ENCODE assay signal across 19 cellular contexts in genomic region chr1:22350171-22350961, GRCh38.
A peak's percentile ranks its signal among the peaks of the same experiment; 100 is the strongest.
DNase-seq lines count a peak whose midpoint lies in the region; ATAC-seq and TF ChIP-seq lines count a peak whose summit lies in the region.
"Had no signal": no experiment of that assay in that cellular context is flagged by ENCODE, and none has a peak within 500 bp of the region (broad histone marks: within the 10 kb centered on the region; RNA-seq: fewer than 3 reads in every experiment).

No MANE protein-coding gene starts in this region.

- H3K9me3 ChIP-seq in iPS-15b (ENCODE audit: control insufficient read depth, insufficient read depth, low read length), result no peaks in the 10 kb centered on the region
- H3K9me3 ChIP-seq: pancreas had no signal

- H3K36me3 ChIP-seq in iPS-15b (ENCODE audit: control insufficient read depth, insufficient read depth, low read length), result no peaks in the 10 kb centered on the region
- H3K36me3 ChIP-seq: pancreas had no signal

- H3K9me3 Mint-ChIP-seq in endothelial cell (ENCODE audit: unreplicated experiment), result no peaks in the 10 kb centered on the region
- H3K9me3 Mint-ChIP-seq: effector memory CD8-positive, alpha-beta T cell had no signal

- H3K36me3 Mint-ChIP-seq in endothelial cell (ENCODE audit: low read depth, unreplicated experiment), result no peaks in the 10 kb centered on the region

- DNase-seq in NCI-H1092 treated with DMSO at 0.1 percent for 48 hours (lab: John Stamatoyannopoulos, UW) (peak; percentile 19), NCI-H1092 (lab: John Stamatoyannopoulos, UW) (no peak), NCI-H2227 treated with DMSO at 0.1 percent for 48 hours (lab: John Stamatoyannopoulos, UW) (peak; percentile 89), putamen (ENCODE audit: low spot score) (peak; percentile 22), GM10248 (ENCODE audit: extremely low spot score) (no peak), endothelial cell (ENCODE audit: low spot score) (no peak)
- DNase-seq: activated CD4-positive, alpha-beta T cell treated with anti-CD3 and anti-CD28 coated beads for 4 hours; activated naive CD4-positive, alpha-beta T cell treated with Interleukin-2 at 50 U/mL for 16 hours; anterior cingulate cortex; effector memory CD8-positive, alpha-beta T cell; left colon; NCI-H146; NCI-H446; SIG-M5; stimulated activated CD4-positive, alpha-beta T cell treated with anti-CD3 and anti-CD28 coated beads, Interleukin-4, amount 100 ng/mL, for 4 hours had no signal

- POLR2A ChIA-PET in GM10248 (lab: Yijun Ruan, JAX), result no interaction called here

- H3K4me1 ChIP-seq in iPS-15b (ENCODE audit: control insufficient read depth, insufficient read depth, low read length), result peaks cover 14% of the 10 kb centered on the region

- no peak overlapping the region for H3K27ac Mint-ChIP-seq in endothelial cell (ENCODE audit: unreplicated experiment)
- H3K27ac Mint-ChIP-seq: effector memory CD8-positive, alpha-beta T cell had no signal

- H3K4me3 Mint-ChIP-seq in endothelial cell (ENCODE audit: unreplicated experiment), result no peak overlapping the region
- H3K4me3 Mint-ChIP-seq: effector memory CD8-positive, alpha-beta T cell had no signal

- H3K9ac ChIP-seq in iPS-15b (ENCODE audit: low read depth, low read length), result no peak overlapping the region

- ATAC-seq in HG03108 (IDR thresholded peaks at IDR 0.05; ENCODE audit: unreplicated experiment), result no peak
- ATAC-seq: effector memory CD8-positive, alpha-beta T cell; left colon had no signal

- H3K27me3 ChIP-seq in iPS-15b (ENCODE audit: control insufficient read depth, insufficient read depth, low read length), result peaks cover 4% of the 10 kb centered on the region
- H3K27me3 ChIP-seq: pancreas had no signal

- peak overlapping the region; percentile 37 for H3K4me3 ChIP-seq in iPS-15b (ENCODE audit: low read depth, low read length)
- H3K4me3 ChIP-seq: pancreas, skin epidermis had no signal

- peaks cover 11% of the 10 kb centered on the region for H3K27me3 Mint-ChIP-seq in endothelial cell (ENCODE audit: unreplicated experiment)

- H3K4me1 Mint-ChIP-seq in endothelial cell (ENCODE audit: unreplicated experiment), result peaks cover 12% of the 10 kb centered on the region

- CTCF ChIA-PET in GM10248 (lab: Yijun Ruan, JAX), result no interaction called here

- TF ChIP-seq CTCF in GM10248 (IDR thresholded peaks at IDR 0.05; ENCODE audit: control extremely low read depth, extremely low read depth, low read depth, missing control alignments), result no peak
- no peak for TF ChIP-seq CTCF in endothelial cell (IDR thresholded peaks at IDR 0.05; ENCODE audit: unreplicated experiment)

Comparison
In these comparisons a context has a peak if more than half of its experiments do, and no peak if none do; other contexts are left out.
1. DNase-seq: peak in NCI-H1092 treated with DMSO at 0.1 percent for 48 hours (single experiment), NCI-H2227 treated with DMSO at 0.1 percent for 48 hours (single experiment) and putamen (single experiment); none in NCI-H1092 (single experiment), GM10248 (single experiment) and endothelial cell (single experiment).